ENCODE assay signal across 15 cellular contexts in genomic region chr3:65685621-65686020, GRCh38.
DNase-seq lines count a peak whose midpoint lies in the region; FAIRE-seq and TF ChIP-seq lines count a peak whose summit lies in the region.
"Had no signal": no experiment of that assay in that cellular context is flagged by ENCODE, and none has a peak within 500 bp of the region (broad histone marks: within the 10 kb centered on the region; RNA-seq: fewer than 3 reads in every experiment).

No MANE protein-coding gene starts in this region.

- TF ChIP-seq CTCF in adrenal gland (IDR thresholded peaks at IDR 0.05), result no peak
- TF ChIP-seq CTCF in smooth muscle cell (IDR thresholded peaks at IDR 0.05; ENCODE audit: borderline replicate concordance, insufficient read depth, poor library complexity, severe bottlenecking), result no peak
- no peak for TF ChIP-seq CTCF in breast epithelium (IDR thresholded peaks at IDR 0.05)
- TF ChIP-seq CTCF in GM13977 (IDR thresholded peaks at IDR 0.05; ENCODE audit: extremely low read depth, insufficient read depth, missing control alignments), result no peak

- H3K79me2 ChIP-seq in smooth muscle cell (ENCODE audit: low read depth), result no peaks in the 10 kb centered on the region

- H3K4me1 ChIP-seq in adrenal gland (replicated peaks in 1 of 2), result peaks cover 0 to 11% of the 10 kb centered on the region in 2 donors
- H3K4me1 ChIP-seq in smooth muscle cell (ENCODE audit: low read depth), result no peaks in the 10 kb centered on the region
- no peaks in the 10 kb centered on the region for H3K4me1 ChIP-seq in breast epithelium

- intact Hi-C loops in adrenal gland (cut with DNase I), result no loop called here
- intact Hi-C loops in breast epithelium (cut with DNase I; ENCODE audit: low total_unique reads), result no loop called here

- H3K4me3 ChIP-seq in adrenal gland (peak overlapping the region in 1 of 4 donors; percentile 22), smooth muscle cell (no peak overlapping the region), breast epithelium (no peak overlapping the region)

- H3F3A ChIP-seq in smooth muscle cell (ENCODE audit: low read depth), result peaks cover 5% of the 10 kb centered on the region

- in situ Hi-C loops in GM13977 (cut with MboI; ENCODE audit: low pct_unique_long_range_greater_than_20kb, low sequenced_read_pairs, unreplicated experiment), result no loop called here

- H2AFZ ChIP-seq in smooth muscle cell (ENCODE audit: low read depth), result no peak overlapping the region

- H3K27me3 ChIP-seq in adrenal gland (no peaks in the 10 kb centered on the region), smooth muscle cell (ENCODE audit: low read depth) (no peaks in the 10 kb centered on the region), breast epithelium (no peaks in the 10 kb centered on the region)

- DNase-seq in NCI-H1092 treated with DMSO at 0.1 percent for 48 hours (lab: John Stamatoyannopoulos, UW) (peak; percentile 1), NCI-H1092 (lab: John Stamatoyannopoulos, UW) (no peak), adrenal gland (peak; percentile 39 to 71 (median 61)), glomerular visceral epithelial cell (ENCODE audit: extremely low spot score) (peak; percentile 3), smooth muscle cell (lab: John Stamatoyannopoulos, UW; ENCODE audit: unreplicated experiment) (no peak), urothelium cell line (ENCODE audit: low spot score) (no peak), breast epithelium (ENCODE audit: low spot score in 2 of 2) (no peak), GM13977 (ENCODE audit: low spot score) (no peak)
- DNase-seq: activated CD8-positive, alpha-beta T cell treated with anti-CD3 and anti-CD28 coated beads, Interleukin-2, amount 10 ng/mL, durations not matched to agents 7 days and 5 days; activated effector memory CD4-positive, alpha-beta T cell treated with Interleukin-2 at 50 U/mL for 16 hours; cerebellar nuclear complex; NCI-H2029; NK-92 treated with Interleukin-12 subunit alpha and Interleukin-12 subunit beta, amount 100 ng/mL, for 24 hours; small intestine had no signal

- H3K9me3 ChIP-seq in adrenal gland (replicated peaks in 1 of 3), result no peaks in the 10 kb centered on the region
- H3K9me3 ChIP-seq in smooth muscle cell (replicated peaks; ENCODE audit: low read depth), result no peaks in the 10 kb centered on the region
- H3K9me3 ChIP-seq in breast epithelium, result no peaks in the 10 kb centered on the region

- TF ChIP-seq POLR2A in adrenal gland (IDR thresholded peaks at IDR 0.05) (no peak), breast epithelium (IDR thresholded peaks at IDR 0.05) (no peak)

- 21 to 30% (median 25%) methylated on average over 3 of the region's 3 CpGs for WGBS in adrenal gland, 4 donors
- 27% methylated on average over 3 of the region's 3 CpGs for WGBS in smooth muscle cell (ENCODE audit: low lambda C conversion rate)

- H3K4me2 ChIP-seq in smooth muscle cell, result peak overlapping the region; percentile 4

- peaks cover 83% of the 10 kb centered on the region for H4K20me1 ChIP-seq in smooth muscle cell (ENCODE audit: low read depth)

- FAIRE-seq in urothelium cell line (lab: Jason Lieb, UNC), result no peak
- FAIRE-seq: A204.1, small intestine had no signal

- H3K27ac ChIP-seq in adrenal gland, result peak overlapping the region in 2 of 5 donors; percentile 44 to 73
- H3K27ac ChIP-seq in smooth muscle cell (ENCODE audit: low read depth), result no peak overlapping the region
- H3K27ac ChIP-seq in breast epithelium, result no peak overlapping the region

- H3K36me3 ChIP-seq in adrenal gland (replicated peaks in 1 of 2), result no peaks in the 10 kb centered on the region
- no peaks in the 10 kb centered on the region for H3K36me3 ChIP-seq in smooth muscle cell (ENCODE audit: low read depth)
- no peaks in the 10 kb centered on the region for H3K36me3 ChIP-seq in breast epithelium

- no peak overlapping the region for H3K9ac ChIP-seq in smooth muscle cell (ENCODE audit: low read depth)

Comparison
In these comparisons a context has a peak if more than half of its experiments do, and no peak if none do; other contexts are left out.
1. DNase-seq: peak in NCI-H1092 treated with DMSO at 0.1 percent for 48 hours (single experiment), adrenal gland (7 of 7) and glomerular visceral epithelial cell (single experiment); none in NCI-H1092 (single experiment), smooth muscle cell (single experiment), urothelium cell line (single experiment), breast epithelium (0 of 2) and GM13977 (single experiment).